In the genomic region with DNA sequence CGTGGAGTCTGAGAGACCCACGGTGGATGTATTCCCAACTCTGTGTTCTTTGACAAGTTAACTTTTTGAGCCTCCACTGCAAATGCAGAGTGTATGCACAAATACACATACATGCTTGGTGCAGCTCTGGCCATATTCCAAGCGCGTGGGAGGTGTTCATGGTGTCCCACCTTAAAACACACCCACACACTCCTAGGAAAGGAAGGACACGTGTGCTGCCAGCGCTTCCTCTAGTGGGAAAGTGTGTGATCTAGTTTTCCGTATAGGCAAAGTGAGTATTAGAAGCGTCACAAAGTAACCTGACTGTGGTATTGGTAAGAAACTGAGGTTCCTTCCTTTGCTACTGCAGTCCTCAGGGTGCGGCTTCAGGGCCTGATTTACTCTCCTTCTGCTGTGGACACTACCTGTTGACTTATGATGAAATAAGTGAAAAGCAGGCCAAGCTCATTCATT, we compare ENCODE assay signal across 3 cellular contexts.
TF ChIP-seq lines count a peak whose summit lies in the region.

No MANE protein-coding gene starts in this region.

TF ChIP-seq in liver, 16 proteins besides CTCF, POLR2A, EP300 and RAD21:
- TF ChIP-seq FOXA2 (IDR thresholded peaks at IDR 0.05) (peak; percentile 18), RXRA (IDR thresholded peaks at IDR 0.05) (no peak), YY1 (IDR thresholded peaks at IDR 0.05) (no peak), FOXA1 (IDR thresholded peaks at IDR 0.05) (peak; percentile 18)
- TF ChIP-seq, protein P1, sequence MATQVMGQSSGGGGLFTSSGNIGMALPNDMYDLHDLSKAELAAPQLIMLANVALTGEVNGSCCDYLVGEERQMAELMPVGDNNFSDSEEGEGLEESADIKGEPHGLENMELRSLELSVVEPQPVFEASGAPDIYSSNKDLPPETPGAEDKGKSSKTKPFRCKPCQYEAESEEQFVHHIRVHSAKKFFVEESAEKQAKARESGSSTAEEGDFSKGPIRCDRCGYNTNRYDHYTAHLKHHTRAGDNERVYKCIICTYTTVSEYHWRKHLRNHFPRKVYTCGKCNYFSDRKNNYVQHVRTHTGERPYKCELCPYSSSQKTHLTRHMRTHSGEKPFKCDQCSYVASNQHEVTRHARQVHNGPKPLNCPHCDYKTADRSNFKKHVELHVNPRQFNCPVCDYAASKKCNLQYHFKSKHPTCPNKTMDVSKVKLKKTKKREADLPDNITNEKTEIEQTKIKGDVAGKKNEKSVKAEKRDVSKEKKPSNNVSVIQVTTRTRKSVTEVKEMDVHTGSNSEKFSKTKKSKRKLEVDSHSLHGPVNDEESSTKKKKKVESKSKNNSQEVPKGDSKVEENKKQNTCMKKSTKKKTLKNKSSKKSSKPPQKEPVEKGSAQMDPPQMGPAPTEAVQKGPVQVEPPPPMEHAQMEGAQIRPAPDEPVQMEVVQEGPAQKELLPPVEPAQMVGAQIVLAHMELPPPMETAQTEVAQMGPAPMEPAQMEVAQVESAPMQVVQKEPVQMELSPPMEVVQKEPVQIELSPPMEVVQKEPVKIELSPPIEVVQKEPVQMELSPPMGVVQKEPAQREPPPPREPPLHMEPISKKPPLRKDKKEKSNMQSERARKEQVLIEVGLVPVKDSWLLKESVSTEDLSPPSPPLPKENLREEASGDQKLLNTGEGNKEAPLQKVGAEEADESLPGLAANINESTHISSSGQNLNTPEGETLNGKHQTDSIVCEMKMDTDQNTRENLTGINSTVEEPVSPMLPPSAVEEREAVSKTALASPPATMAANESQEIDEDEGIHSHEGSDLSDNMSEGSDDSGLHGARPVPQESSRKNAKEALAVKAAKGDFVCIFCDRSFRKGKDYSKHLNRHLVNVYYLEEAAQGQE (IDR thresholded peaks at IDR 0.05): no peak

TF ChIP-seq in SK-N-SH, 30 proteins besides CTCF, POLR2A, EP300 and RAD21:
- TF ChIP-seq TEAD4 (IDR thresholded peaks at IDR 0.05; ENCODE audit: borderline replicate concordance, insufficient read depth): no peak
- TF ChIP-seq GATA2 (CRISPR knock-in tag; IDR thresholded peaks at IDR 0.05): no peak

TF ChIP-seq in WTC11, 78 proteins besides CTCF, POLR2A, EP300 and RAD21:
- TF ChIP-seq NR3C1 (CRISPR knock-in tag; conservative IDR thresholded peaks at IDR 0.05; ENCODE audit: low read depth) (no peak), SOX15 (CRISPR knock-in tag; IDR thresholded peaks at IDR 0.05) (no peak), OVOL2 (CRISPR knock-in tag; IDR thresholded peaks at IDR 0.05; ENCODE audit: borderline replicate concordance) (no peak), CREM (CRISPR knock-in tag; IDR thresholded peaks at IDR 0.05) (no peak), ZNF263 (CRISPR knock-in tag; IDR thresholded peaks at IDR 0.05; ENCODE audit: low read depth) (no peak), MYBL2 (CRISPR knock-in tag; IDR thresholded peaks at IDR 0.05) (no peak), SMAD3 (CRISPR knock-in tag; IDR thresholded peaks at IDR 0.05; ENCODE audit: borderline replicate concordance) (no peak), ZNF138 (CRISPR knock-in tag; conservative IDR thresholded peaks at IDR 0.05) (no peak), MXD4 (CRISPR knock-in tag; IDR thresholded peaks at IDR 0.05; ENCODE audit: borderline replicate concordance) (no peak), RORB (CRISPR knock-in tag; IDR thresholded peaks at IDR 0.05) (no peak)
- TF ChIP-seq, protein P2, sequence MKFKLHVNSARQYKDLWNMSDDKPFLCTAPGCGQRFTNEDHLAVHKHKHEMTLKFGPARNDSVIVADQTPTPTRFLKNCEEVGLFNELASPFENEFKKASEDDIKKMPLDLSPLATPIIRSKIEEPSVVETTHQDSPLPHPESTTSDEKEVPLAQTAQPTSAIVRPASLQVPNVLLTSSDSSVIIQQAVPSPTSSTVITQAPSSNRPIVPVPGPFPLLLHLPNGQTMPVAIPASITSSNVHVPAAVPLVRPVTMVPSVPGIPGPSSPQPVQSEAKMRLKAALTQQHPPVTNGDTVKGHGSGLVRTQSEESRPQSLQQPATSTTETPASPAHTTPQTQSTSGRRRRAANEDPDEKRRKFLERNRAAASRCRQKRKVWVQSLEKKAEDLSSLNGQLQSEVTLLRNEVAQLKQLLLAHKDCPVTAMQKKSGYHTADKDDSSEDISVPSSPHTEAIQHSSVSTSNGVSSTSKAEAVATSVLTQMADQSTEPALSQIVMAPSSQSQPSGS (CRISPR knock-in tag; IDR thresholded peaks at IDR 0.05; ENCODE audit: borderline replicate concordance, low read depth): no peak
- TF ChIP-seq, protein P3, sequence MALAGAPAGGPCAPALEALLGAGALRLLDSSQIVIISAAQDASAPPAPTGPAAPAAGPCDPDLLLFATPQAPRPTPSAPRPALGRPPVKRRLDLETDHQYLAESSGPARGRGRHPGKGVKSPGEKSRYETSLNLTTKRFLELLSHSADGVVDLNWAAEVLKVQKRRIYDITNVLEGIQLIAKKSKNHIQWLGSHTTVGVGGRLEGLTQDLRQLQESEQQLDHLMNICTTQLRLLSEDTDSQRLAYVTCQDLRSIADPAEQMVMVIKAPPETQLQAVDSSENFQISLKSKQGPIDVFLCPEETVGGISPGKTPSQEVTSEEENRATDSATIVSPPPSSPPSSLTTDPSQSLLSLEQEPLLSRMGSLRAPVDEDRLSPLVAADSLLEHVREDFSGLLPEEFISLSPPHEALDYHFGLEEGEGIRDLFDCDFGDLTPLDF (CRISPR knock-in tag; IDR thresholded peaks at IDR 0.05): no peak
- TF ChIP-seq, protein P4, sequence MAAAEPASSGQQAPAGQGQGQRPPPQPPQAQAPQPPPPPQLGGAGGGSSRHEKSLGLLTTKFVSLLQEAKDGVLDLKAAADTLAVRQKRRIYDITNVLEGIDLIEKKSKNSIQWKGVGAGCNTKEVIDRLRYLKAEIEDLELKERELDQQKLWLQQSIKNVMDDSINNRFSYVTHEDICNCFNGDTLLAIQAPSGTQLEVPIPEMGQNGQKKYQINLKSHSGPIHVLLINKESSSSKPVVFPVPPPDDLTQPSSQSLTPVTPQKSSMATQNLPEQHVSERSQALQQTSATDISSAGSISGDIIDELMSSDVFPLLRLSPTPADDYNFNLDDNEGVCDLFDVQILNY (CRISPR knock-in tag; IDR thresholded peaks at IDR 0.05): no peak
- TF ChIP-seq, protein P5, sequence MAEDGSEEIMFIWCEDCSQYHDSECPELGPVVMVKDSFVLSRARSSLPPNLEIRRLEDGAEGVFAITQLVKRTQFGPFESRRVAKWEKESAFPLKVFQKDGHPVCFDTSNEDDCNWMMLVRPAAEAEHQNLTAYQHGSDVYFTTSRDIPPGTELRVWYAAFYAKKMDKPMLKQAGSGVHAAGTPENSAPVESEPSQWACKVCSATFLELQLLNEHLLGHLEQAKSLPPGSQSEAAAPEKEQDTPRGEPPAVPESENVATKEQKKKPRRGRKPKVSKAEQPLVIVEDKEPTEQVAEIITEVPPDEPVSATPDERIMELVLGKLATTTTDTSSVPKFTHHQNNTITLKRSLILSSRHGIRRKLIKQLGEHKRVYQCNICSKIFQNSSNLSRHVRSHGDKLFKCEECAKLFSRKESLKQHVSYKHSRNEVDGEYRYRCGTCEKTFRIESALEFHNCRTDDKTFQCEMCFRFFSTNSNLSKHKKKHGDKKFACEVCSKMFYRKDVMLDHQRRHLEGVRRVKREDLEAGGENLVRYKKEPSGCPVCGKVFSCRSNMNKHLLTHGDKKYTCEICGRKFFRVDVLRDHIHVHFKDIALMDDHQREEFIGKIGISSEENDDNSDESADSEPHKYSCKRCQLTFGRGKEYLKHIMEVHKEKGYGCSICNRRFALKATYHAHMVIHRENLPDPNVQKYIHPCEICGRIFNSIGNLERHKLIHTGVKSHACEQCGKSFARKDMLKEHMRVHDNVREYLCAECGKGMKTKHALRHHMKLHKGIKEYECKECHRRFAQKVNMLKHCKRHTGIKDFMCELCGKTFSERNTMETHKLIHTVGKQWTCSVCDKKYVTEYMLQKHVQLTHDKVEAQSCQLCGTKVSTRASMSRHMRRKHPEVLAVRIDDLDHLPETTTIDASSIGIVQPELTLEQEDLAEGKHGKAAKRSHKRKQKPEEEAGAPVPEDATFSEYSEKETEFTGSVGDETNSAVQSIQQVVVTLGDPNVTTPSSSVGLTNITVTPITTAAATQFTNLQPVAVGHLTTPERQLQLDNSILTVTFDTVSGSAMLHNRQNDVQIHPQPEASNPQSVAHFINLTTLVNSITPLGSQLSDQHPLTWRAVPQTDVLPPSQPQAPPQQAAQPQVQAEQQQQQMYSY (CRISPR knock-in tag; IDR thresholded peaks at IDR 0.05): no peak
- TF ChIP-seq, protein P6, sequence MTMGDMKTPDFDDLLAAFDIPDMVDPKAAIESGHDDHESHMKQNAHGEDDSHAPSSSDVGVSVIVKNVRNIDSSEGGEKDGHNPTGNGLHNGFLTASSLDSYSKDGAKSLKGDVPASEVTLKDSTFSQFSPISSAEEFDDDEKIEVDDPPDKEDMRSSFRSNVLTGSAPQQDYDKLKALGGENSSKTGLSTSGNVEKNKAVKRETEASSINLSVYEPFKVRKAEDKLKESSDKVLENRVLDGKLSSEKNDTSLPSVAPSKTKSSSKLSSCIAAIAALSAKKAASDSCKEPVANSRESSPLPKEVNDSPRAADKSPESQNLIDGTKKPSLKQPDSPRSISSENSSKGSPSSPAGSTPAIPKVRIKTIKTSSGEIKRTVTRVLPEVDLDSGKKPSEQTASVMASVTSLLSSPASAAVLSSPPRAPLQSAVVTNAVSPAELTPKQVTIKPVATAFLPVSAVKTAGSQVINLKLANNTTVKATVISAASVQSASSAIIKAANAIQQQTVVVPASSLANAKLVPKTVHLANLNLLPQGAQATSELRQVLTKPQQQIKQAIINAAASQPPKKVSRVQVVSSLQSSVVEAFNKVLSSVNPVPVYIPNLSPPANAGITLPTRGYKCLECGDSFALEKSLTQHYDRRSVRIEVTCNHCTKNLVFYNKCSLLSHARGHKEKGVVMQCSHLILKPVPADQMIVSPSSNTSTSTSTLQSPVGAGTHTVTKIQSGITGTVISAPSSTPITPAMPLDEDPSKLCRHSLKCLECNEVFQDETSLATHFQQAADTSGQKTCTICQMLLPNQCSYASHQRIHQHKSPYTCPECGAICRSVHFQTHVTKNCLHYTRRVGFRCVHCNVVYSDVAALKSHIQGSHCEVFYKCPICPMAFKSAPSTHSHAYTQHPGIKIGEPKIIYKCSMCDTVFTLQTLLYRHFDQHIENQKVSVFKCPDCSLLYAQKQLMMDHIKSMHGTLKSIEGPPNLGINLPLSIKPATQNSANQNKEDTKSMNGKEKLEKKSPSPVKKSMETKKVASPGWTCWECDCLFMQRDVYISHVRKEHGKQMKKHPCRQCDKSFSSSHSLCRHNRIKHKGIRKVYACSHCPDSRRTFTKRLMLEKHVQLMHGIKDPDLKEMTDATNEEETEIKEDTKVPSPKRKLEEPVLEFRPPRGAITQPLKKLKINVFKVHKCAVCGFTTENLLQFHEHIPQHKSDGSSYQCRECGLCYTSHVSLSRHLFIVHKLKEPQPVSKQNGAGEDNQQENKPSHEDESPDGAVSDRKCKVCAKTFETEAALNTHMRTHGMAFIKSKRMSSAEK (CRISPR knock-in tag; IDR thresholded peaks at IDR 0.05; ENCODE audit: borderline replicate concordance): no peak
- TF ChIP-seq, protein P7, sequence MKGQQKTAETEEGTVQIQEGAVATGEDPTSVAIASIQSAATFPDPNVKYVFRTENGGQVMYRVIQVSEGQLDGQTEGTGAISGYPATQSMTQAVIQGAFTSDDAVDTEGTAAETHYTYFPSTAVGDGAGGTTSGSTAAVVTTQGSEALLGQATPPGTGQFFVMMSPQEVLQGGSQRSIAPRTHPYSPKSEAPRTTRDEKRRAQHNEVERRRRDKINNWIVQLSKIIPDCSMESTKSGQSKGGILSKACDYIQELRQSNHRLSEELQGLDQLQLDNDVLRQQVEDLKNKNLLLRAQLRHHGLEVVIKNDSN (CRISPR knock-in tag; IDR thresholded peaks at IDR 0.05): no peak
- TF ChIP-seq, protein P8, sequence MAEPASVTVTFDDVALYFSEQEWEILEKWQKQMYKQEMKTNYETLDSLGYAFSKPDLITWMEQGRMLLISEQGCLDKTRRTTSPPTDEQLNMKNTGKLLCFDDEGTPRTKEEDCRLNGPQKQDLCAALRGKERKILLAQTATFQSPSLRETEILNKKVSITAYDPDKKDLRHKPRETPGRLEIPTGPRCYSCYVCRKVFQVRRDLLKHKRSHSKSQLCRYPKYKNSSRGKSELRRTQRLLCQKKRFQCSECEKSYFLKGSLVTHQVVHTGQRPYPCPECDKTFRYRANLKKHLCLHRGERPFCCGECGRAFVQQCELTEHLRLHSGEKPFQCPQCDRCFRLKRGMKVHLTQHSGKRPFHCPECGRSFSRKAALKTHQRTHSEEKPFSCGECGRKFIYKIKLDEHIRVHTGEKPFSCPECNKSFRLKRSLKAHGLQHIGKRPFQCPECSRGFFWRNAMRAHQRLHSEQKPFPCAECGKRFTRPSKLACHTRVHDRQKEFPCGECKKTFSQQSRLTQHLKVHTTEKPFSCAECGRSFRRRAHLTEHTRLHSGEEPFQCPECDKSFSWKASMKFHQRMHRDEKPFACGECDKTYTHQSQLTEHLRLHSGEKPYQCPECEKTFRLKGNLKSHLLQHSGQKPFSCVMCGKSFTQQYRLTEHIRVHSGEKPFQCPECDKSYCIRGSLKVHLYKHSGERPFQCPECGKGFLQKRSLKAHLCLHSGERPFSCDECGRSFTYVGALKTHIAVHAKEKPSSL (CRISPR knock-in tag; conservative IDR thresholded peaks at IDR 0.05): no peak
